ENCODE assay signal across 8 cellular contexts in genomic region chr10:62373995-62374861, GRCh38. TPM values are rescaled to one million over a fixed set of nuclear protein-coding genes. Genes with fewer than 3 reads are reported as not detected.
A peak's percentile ranks its signal among the peaks of the same experiment; 100 is the strongest.
DNase-seq lines count a peak whose midpoint lies in the region; ATAC-seq lines count a peak whose summit lies in the region.

Gene ZNF365, plus strand, starts transcription at chr10:62374369. Its CDS starts 1,825 bp downstream, at chr10:62376194.

- H3K4me1 Mint-ChIP-seq in naive thymus-derived CD8-positive, alpha-beta T cell = peaks cover 1 to 22% (median 8%) of the 10 kb centered on the region in 4 donors

- POLR2A ChIA-PET in naive thymus-derived CD8-positive, alpha-beta T cell (lab: Charles Lee) = no interaction called here

- H3K27ac ChIP-seq in temporal lobe (ENCODE audit: low read depth, low read length) = peak within 1 kb of the TSS; percentile 95

- DNase-seq in EL (peak; percentile 69), NCI-H1105 (lab: John Stamatoyannopoulos, UW) (peak; percentile 37), fibroblast of gingiva (ENCODE audit: low read depth) (peak; percentile 18), SIG-M5 (lab: John Stamatoyannopoulos, UW) (no peak)
- peak; percentile 47 to 64 for DNase-seq in activated T-cell treated with anti-CD3 and anti-CD28 coated beads, Interleukin-2, amount 50 U/mL, for 48 hours
- DNase-seq in naive thymus-derived CD8-positive, alpha-beta T cell = peak in 8 of 10 donors; percentile 1 to 62 (median 16)

- peak; percentile 69 to 83 for ATAC-seq in naive thymus-derived CD8-positive, alpha-beta T cell
- no peak for ATAC-seq in HG02885 (IDR thresholded peaks at IDR 0.05; ENCODE audit: poor library complexity, unreplicated experiment)

- H3K27me3 Mint-ChIP-seq in naive thymus-derived CD8-positive, alpha-beta T cell = peaks cover 14 to 45% (median 36%) of the 10 kb centered on the region in 5 donors

- H3K9me3 Mint-ChIP-seq in naive thymus-derived CD8-positive, alpha-beta T cell = peaks cover 0 to 2% (median 0%) of the 10 kb centered on the region in 9 donors

- H3K27ac Mint-ChIP-seq in naive thymus-derived CD8-positive, alpha-beta T cell = peak within 1 kb of the TSS in 2 of 10 donors; percentile 23 to 87

- no peaks in the 10 kb centered on the region for H3K36me3 Mint-ChIP-seq in naive thymus-derived CD8-positive, alpha-beta T cell

- H3K4me3 Mint-ChIP-seq in naive thymus-derived CD8-positive, alpha-beta T cell = peak within 1 kb of the TSS; percentile 62 to 90 (median 82)

RNA-seq across cellular contexts. Expression of gene ZNF365, which starts in this region (rescaled TPM):
- total RNA-seq in naive thymus-derived CD8-positive, alpha-beta T cell = not detected
- 1 to 10 TPM in 1 of 3 donors, under 1 TPM in 1, not detected in 1; 0.07 to 2.9 TPM for polyA plus RNA-seq in naive thymus-derived CD8-positive, alpha-beta T cell
- 16.2 TPM for total RNA-seq in temporal lobe

Comparison
In these comparisons a context has a peak if more than half of its experiments do, and no peak if none do; other contexts are left out.
1. RNA of gene ZNF365 (total RNA-seq): 16.2 TPM in temporal lobe (single experiment); not detected in naive thymus-derived CD8-positive, alpha-beta T cell; every median in the first group is over 10 times any median in the second.